In genomic region chr15:33675246-33675645, GRCh38 we compare ENCODE assay signal across 9 cellular contexts.
DNase-seq lines count a peak whose midpoint lies in the region; ATAC-seq, FAIRE-seq and TF ChIP-seq lines count a peak whose summit lies in the region.
"Had no signal": no experiment of that assay in that cellular context is flagged by ENCODE, and none has a peak within 500 bp of the region (broad histone marks: within the 10 kb centered on the region; RNA-seq: fewer than 3 reads in every experiment).

No MANE protein-coding gene starts in this region.

- no peak overlapping the region for H3K27ac ChIP-seq in SK-N-SH (ENCODE audit: low read depth in 2 of 2, low read length in 1 of 2)
- H3K27ac ChIP-seq in CD4-positive, alpha-beta memory T cell (ENCODE audit: low read depth, low read length) = no peak overlapping the region

- peak; percentile 48 for TF ChIP-seq CTCF in D721Med (IDR thresholded peaks at IDR 0.05; ENCODE audit: insufficient read depth, missing control alignments)
- peak; percentile 57 for TF ChIP-seq CTCF in SK-N-SH (IDR thresholded peaks at IDR 0.05)

- no peak for FAIRE-seq in D721Med (lab: Jason Lieb, UNC)

- no peak overlapping the region for H2AFZ ChIP-seq in SK-N-SH (ENCODE audit: low read depth)

- no peak overlapping the region for H3K4me2 ChIP-seq in SK-N-SH

- POLR2A ChIA-PET in SK-N-SH (lab: Yijun Ruan, JAX) = no interaction called here
- POLR2A ChIA-PET in CD4-positive, alpha-beta memory T cell (lab: Charles Lee; ENCODE audit: partially characterized antibody) = no interaction called here

- H3K79me2 ChIP-seq in SK-N-SH (ENCODE audit: insufficient read depth) = no peaks in the 10 kb centered on the region

- no peak overlapping the region for H3K27ac Mint-ChIP-seq in CD4-positive, alpha-beta memory T cell
- H3K27ac Mint-ChIP-seq: activated naive CD4-positive, alpha-beta T cell treated with anti-CD3 and anti-CD28 coated beads, Interleukin-2, amount 50 U/mL, for 24 hours had no signal

- no peak for TF ChIP-seq EP300 in SK-N-SH (IDR thresholded peaks at IDR 0.05; ENCODE audit: borderline replicate concordance in 1 of 2, low read depth in 1 of 2, low read length in 1 of 2)

- peak; percentile 55 for ATAC-seq in HG02981 (IDR thresholded peaks at IDR 0.05; ENCODE audit: unreplicated experiment)

- H3K36me3 ChIP-seq in SK-N-SH (replicated peaks in 1 of 2; ENCODE audit: control insufficient read depth in 1 of 2, insufficient read depth in 2 of 2, low read length in 1 of 2) = no peaks in the 10 kb centered on the region
- no peaks in the 10 kb centered on the region for H3K36me3 ChIP-seq in CD4-positive, alpha-beta memory T cell (ENCODE audit: insufficient read depth, low read length)

- no peak overlapping the region for H3K4me3 Mint-ChIP-seq in CD4-positive, alpha-beta memory T cell
- H3K4me3 Mint-ChIP-seq: activated naive CD4-positive, alpha-beta T cell treated with anti-CD3 and anti-CD28 coated beads, Interleukin-2, amount 50 U/mL, for 24 hours had no signal

- no peaks in the 10 kb centered on the region for H3K36me3 Mint-ChIP-seq in CD4-positive, alpha-beta memory T cell
- H3K36me3 Mint-ChIP-seq: activated naive CD4-positive, alpha-beta T cell treated with anti-CD3 and anti-CD28 coated beads, Interleukin-2, amount 50 U/mL, for 24 hours had no signal

- no peaks in the 10 kb centered on the region for H3K4me1 Mint-ChIP-seq in CD4-positive, alpha-beta memory T cell
- H3K4me1 Mint-ChIP-seq: activated naive CD4-positive, alpha-beta T cell treated with anti-CD3 and anti-CD28 coated beads, Interleukin-2, amount 50 U/mL, for 24 hours had no signal

- 18% methylated on average over 4 of the region's 4 CpGs for WGBS in SK-N-SH (ENCODE audit: low lambda C conversion rate)

- no peaks in the 10 kb centered on the region for H4K20me1 ChIP-seq in SK-N-SH (ENCODE audit: insufficient read depth)

- CTCF ChIA-PET in SK-N-SH (lab: Yijun Ruan, JAX) = interaction anchor here (0.7 to 3.4 kb wide), 11 partner anchors 10 to 576 kb away, joined by 3 to 19 read pairs (median 4); partner anchors contain the start of gene RYR3
- CTCF ChIA-PET in CD4-positive, alpha-beta memory T cell (lab: Charles Lee; ENCODE audit: partially characterized antibody) = no interaction called here

- no peaks in the 10 kb centered on the region for H3K9me2 ChIP-seq in SK-N-SH

- DNase-seq in D721Med (ENCODE audit: insufficient read length, low spot score) (no peak), SK-N-SH (peak; percentile 46), kidney glomerular epithelial cell (lab: John Stamatoyannopoulos, UW) (peak; percentile 16), GOT3 (lab: John Stamatoyannopoulos, UW) (no peak)
- no peak for DNase-seq in CD4-positive, alpha-beta memory T cell
- no peak for DNase-seq in activated naive CD4-positive, alpha-beta T cell treated with anti-CD3 and anti-CD28 coated beads, Interleukin-2, amount 50 U/mL, for 16 hours
- DNase-seq in activated naive CD4-positive, alpha-beta T cell (lab: John Stamatoyannopoulos, UW) = no peak

- no peaks in the 10 kb centered on the region for H3K4me1 ChIP-seq in SK-N-SH (ENCODE audit: control insufficient read depth in 1 of 2, insufficient read depth in 2 of 2, low read depth in 1 of 2, low read length in 1 of 2)
- H3K4me1 ChIP-seq in CD4-positive, alpha-beta memory T cell (ENCODE audit: insufficient read depth, low read length) = no peaks in the 10 kb centered on the region

- TF ChIP-seq RAD21 in SK-N-SH (IDR thresholded peaks at IDR 0.05; ENCODE audit: low read length) = peak; percentile 79

- peaks cover 0 to 2% (median 0%) of the 10 kb centered on the region in 8 donors for H3K9me3 Mint-ChIP-seq in CD4-positive, alpha-beta memory T cell
- H3K9me3 Mint-ChIP-seq: activated naive CD4-positive, alpha-beta T cell treated with anti-CD3 and anti-CD28 coated beads, Interleukin-2, amount 50 U/mL, for 24 hours had no signal

- H3K27me3 Mint-ChIP-seq in CD4-positive, alpha-beta memory T cell = peaks cover 13 to 16% of the 10 kb centered on the region in 2 donors

- H3F3A ChIP-seq in SK-N-SH (replicated peaks; ENCODE audit: insufficient read depth) = no peaks in the 10 kb centered on the region

- intact Hi-C loops in CD4-positive, alpha-beta memory T cell (cut with micrococcal nuclease) = no loop called here

- no peak overlapping the region; a peak in 1 of 4 replicates for H3K4me3 ChIP-seq in SK-N-SH (ENCODE audit: low read depth in 2 of 2, low read length in 1 of 2)
- H3K4me3 ChIP-seq in CD4-positive, alpha-beta memory T cell (ENCODE audit: low read length in 2 of 2) = no peak overlapping the region

- H3K9me3 ChIP-seq in SK-N-SH = no peaks in the 10 kb centered on the region
- H3K9me3 ChIP-seq in CD4-positive, alpha-beta memory T cell (ENCODE audit: control insufficient read depth in 1 of 2, low read length in 2 of 2) = no peaks in the 10 kb centered on the region

- H3K9ac ChIP-seq in SK-N-SH = no peak overlapping the region

- H3K27me3 ChIP-seq in SK-N-SH (ENCODE audit: insufficient read depth) = no peaks in the 10 kb centered on the region; the same call in 1 of the 2 replicates
- no peaks in the 10 kb centered on the region for H3K27me3 ChIP-seq in CD4-positive, alpha-beta memory T cell (ENCODE audit: insufficient read depth, low read length)

TF ChIP-seq in SK-N-SH, 30 proteins besides CTCF, POLR2A, EP300 and RAD21:
- TF ChIP-seq MEF2A (IDR thresholded peaks at IDR 0.05; ENCODE audit: borderline replicate concordance, low read depth) (no peak), SMC3 (IDR thresholded peaks at IDR 0.05; ENCODE audit: low read depth, low read length) (peak; percentile 54)

Comparison
In these comparisons a context has a peak if more than half of its experiments do, and no peak if none do; other contexts are left out.
1. DNase-seq: peak in SK-N-SH (single experiment) and kidney glomerular epithelial cell (single experiment); none in D721Med (single experiment), GOT3 (single experiment), CD4-positive, alpha-beta memory T cell (0 of 5), activated naive CD4-positive, alpha-beta T cell treated with anti-CD3 and anti-CD28 coated beads, Interleukin-2, amount 50 U/mL, for 16 hours (single experiment) and activated naive CD4-positive, alpha-beta T cell (0 of 4).